ENCODE assay signal across 26 cellular contexts in the genomic region with DNA sequence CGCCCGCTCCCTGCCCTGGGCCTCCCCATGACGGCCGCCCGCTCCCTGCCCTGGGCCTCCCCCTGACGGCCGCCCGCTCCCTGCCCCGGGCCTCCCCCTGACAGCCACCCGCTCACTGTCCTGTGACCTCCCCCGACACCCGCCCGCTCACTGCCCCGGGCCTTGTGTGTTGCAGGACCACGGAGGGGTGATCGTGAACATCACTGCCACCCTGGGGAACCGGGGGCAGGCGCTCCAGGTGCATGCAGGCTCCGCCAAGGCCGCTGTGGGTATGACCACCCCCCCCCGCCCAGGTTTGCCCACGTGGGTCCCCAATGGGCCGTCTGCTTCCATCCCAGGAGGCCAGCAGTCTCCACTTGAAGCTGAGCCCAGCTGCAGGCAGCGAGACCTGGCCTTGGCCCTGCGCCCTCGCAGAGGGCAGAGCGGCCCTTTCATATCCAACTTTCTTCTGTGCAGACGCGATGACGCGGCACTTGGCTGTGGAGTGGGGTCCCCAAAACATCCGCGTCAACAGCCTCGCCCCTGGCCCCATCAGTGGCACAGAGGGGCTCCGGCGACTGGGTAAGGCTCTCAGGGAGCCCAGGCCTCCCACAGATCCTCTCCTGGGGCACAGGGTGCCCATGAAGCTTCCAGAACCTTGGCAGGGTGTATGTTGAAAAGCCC.
"Had no signal": no experiment of that assay in that cellular context is flagged by ENCODE, and none has a peak within 500 bp of the region (broad histone marks: within the 10 kb centered on the region; RNA-seq: fewer than 3 reads in every experiment).

No MANE protein-coding gene starts in this region.

- H3K27me3 ChIP-seq: esophagus squamous epithelium, gastroesophageal sphincter, sigmoid colon, thyroid gland had no signal

- H3K27me3 Mint-ChIP-seq: activated naive CD8-positive, alpha-beta T cell treated with anti-CD3 and anti-CD28 coated beads for 36 hours had no signal

- H3K27ac ChIP-seq: coronary artery, esophagus squamous epithelium, gastroesophageal sphincter, lower lobe of right lung, sigmoid colon, thyroid gland had no signal

- H3K4me3 ChIP-seq: coronary artery, esophagus squamous epithelium, gastroesophageal sphincter, lower lobe of right lung, mucosa of descending colon, sigmoid colon, thyroid gland had no signal

- H3K27ac Mint-ChIP-seq: activated naive CD8-positive, alpha-beta T cell treated with anti-CD3 and anti-CD28 coated beads for 36 hours had no signal

- DNase-seq: activated CD8-positive, alpha-beta memory T cell treated with anti-CD3 and anti-CD28 coated beads, Interleukin-2, amount 50 U/mL, for 48 hours; activated naive CD4-positive, alpha-beta T cell treated with Interleukin-2 at 50 U/mL for 16 hours; activated naive CD8-positive, alpha-beta T cell treated with anti-CD3 and anti-CD28 coated beads for 36 hours; activated T-cell treated with anti-CD3 and anti-CD28 coated beads, Interleukin-2, amount 50 U/mL, for 4 hours; amniotic stem cell; cerebellar nuclear complex; esophagus squamous epithelium; head of caudate nucleus; hypothalamus; islet precursor cell; lower lobe of right lung; mesendoderm; mucosa of descending colon; occipital lobe; posterior cingulate gyrus; sigmoid colon; stimulated activated CD4-positive, alpha-beta T cell treated with anti-CD3 and anti-CD28 coated beads, Interleukin-2, amount 100 ng/mL, for 48 hours; stimulated activated CD8-positive, alpha-beta memory T cell treated with anti-CD3 and anti-CD28 coated beads, Interleukin-4, amount 100 ng/mL, for 48 hours; stimulated activated naive CD4-positive, alpha-beta T cell; T-helper 1 cell; thyroid gland had no signal

- H3K9me3 Mint-ChIP-seq: activated naive CD8-positive, alpha-beta T cell treated with anti-CD3 and anti-CD28 coated beads for 36 hours; activated T-cell treated with anti-CD3 and anti-CD28 coated beads, Interleukin-2, amount 50 U/mL, for 4 hours; neural crest cell had no signal

- FAIRE-seq: TTC549 had no signal

- H3K36me3 ChIP-seq: thyroid gland had no signal

- H3K4me1 Mint-ChIP-seq: activated naive CD8-positive, alpha-beta T cell treated with anti-CD3 and anti-CD28 coated beads for 36 hours; neural crest cell had no signal

- H3K36me3 Mint-ChIP-seq: activated naive CD8-positive, alpha-beta T cell treated with anti-CD3 and anti-CD28 coated beads for 36 hours had no signal

- H3K9me3 ChIP-seq: esophagus squamous epithelium, gastroesophageal sphincter, lower lobe of right lung, mucosa of descending colon, sigmoid colon, thyroid gland had no signal

- H3K4me1 ChIP-seq: esophagus squamous epithelium, gastroesophageal sphincter, lower lobe of right lung, sigmoid colon, thyroid gland had no signal

- ATAC-seq: activated T-cell treated with anti-CD3 and anti-CD28 coated beads, Interleukin-2, amount 50 U/mL, for 4 hours; gastroesophageal sphincter; left lobe of liver had no signal

- H3K4me3 Mint-ChIP-seq: activated naive CD8-positive, alpha-beta T cell treated with anti-CD3 and anti-CD28 coated beads for 36 hours; activated T-cell treated with anti-CD3 and anti-CD28 coated beads, Interleukin-2, amount 50 U/mL, for 4 hours; neural crest cell had no signal
